In the genomic region with DNA sequence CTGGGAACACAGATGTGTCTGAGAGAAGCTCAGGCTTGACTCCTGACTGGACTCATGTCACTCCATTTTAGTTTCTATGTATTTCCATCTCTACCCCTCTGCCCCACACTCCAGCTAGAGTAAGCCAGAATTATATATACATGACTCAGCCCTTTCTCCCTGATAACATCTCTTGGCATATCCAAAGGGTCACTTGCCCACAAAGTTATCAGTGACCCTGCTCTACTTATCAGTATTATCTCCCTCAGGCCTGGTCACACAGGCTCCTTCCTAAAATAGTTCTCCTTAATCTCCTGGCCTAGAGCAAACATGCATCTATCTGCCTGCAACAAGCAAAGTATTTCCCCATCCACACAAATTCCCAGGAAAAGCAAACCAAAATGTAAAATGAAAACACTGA, we compare ENCODE assay signal across 20 cellular contexts.
DNase-seq lines count a peak whose midpoint lies in the region; ATAC-seq and TF ChIP-seq lines count a peak whose summit lies in the region.
"Had no signal": no experiment of that assay in that cellular context is flagged by ENCODE, and none has a peak within 500 bp of the region (broad histone marks: within the 10 kb centered on the region; RNA-seq: fewer than 3 reads in every experiment).

No MANE protein-coding gene starts in this region.

- H3K9ac ChIP-seq in HUES48 (ENCODE audit: low read depth, low read length) (no peak overlapping the region), mesendoderm (ENCODE audit: low read length) (no peak overlapping the region)

- no peaks in the 10 kb centered on the region for H3K79me2 ChIP-seq in mesendoderm (ENCODE audit: control insufficient read depth, insufficient read depth, low read length)

- peak overlapping the region; percentile 82 for H2BK5ac ChIP-seq in mesendoderm (ENCODE audit: low read length)

- H3K36me3 ChIP-seq in HUES48 (ENCODE audit: control insufficient read depth, insufficient read depth, low read length) (no peaks in the 10 kb centered on the region), adrenal gland (replicated peaks in 1 of 2) (no peaks in the 10 kb centered on the region), mesendoderm (ENCODE audit: control insufficient read depth, insufficient read depth, low read length) (no peaks in the 10 kb centered on the region)
- no peaks in the 10 kb centered on the region for H3K36me3 ChIP-seq in effector memory CD4-positive, alpha-beta T cell (ENCODE audit: control insufficient read depth, insufficient read depth, low read length)
- H3K36me3 ChIP-seq: thoracic aorta had no signal

- no peaks in the 10 kb centered on the region for H3K9me3 ChIP-seq in HUES48 (ENCODE audit: control insufficient read depth, insufficient read depth, low read length)
- no peaks in the 10 kb centered on the region for H3K9me3 ChIP-seq in adrenal gland (replicated peaks in 1 of 3)
- H3K9me3 ChIP-seq in effector memory CD4-positive, alpha-beta T cell (ENCODE audit: control insufficient read depth, low read length), result no peaks in the 10 kb centered on the region
- H3K9me3 ChIP-seq: body of pancreas, thoracic aorta had no signal

- H3K4ac ChIP-seq in mesendoderm (ENCODE audit: low read depth, low read length), result no peak overlapping the region

- no peak for TF ChIP-seq POLR2A in adrenal gland (IDR thresholded peaks at IDR 0.05)

- H3K18ac ChIP-seq in mesendoderm (ENCODE audit: low read length), result peak overlapping the region; percentile 12

- H2AK5ac ChIP-seq in mesendoderm (ENCODE audit: low read length), result no peak overlapping the region

- H3K79me1 ChIP-seq in mesendoderm (ENCODE audit: low read length), result no peaks in the 10 kb centered on the region

- H3K56ac ChIP-seq in mesendoderm (ENCODE audit: low read length), result peak overlapping the region; percentile 59

- TF ChIP-seq CTCF in adrenal gland (IDR thresholded peaks at IDR 0.05), result no peak

- H3K4me1 ChIP-seq in HUES48 (ENCODE audit: control insufficient read depth, insufficient read depth, low read length) (no peaks in the 10 kb centered on the region), adrenal gland (replicated peaks in 1 of 2) (peaks cover 8 to 14% of the 10 kb centered on the region in 2 donors), mesendoderm (ENCODE audit: control insufficient read depth, low read depth, low read length) (peaks cover 2% of the 10 kb centered on the region)
- no peaks in the 10 kb centered on the region for H3K4me1 ChIP-seq in effector memory CD4-positive, alpha-beta T cell (ENCODE audit: control insufficient read depth, insufficient read depth, low read length, poor library complexity, severe bottlenecking)
- H3K4me1 ChIP-seq: body of pancreas had no signal

- H2BK120ac ChIP-seq in mesendoderm (ENCODE audit: low read depth, low read length), result no peak overlapping the region

- no peak overlapping the region for H3K23ac ChIP-seq in mesendoderm (ENCODE audit: low read length)

- H4K8ac ChIP-seq in mesendoderm (ENCODE audit: low read depth, low read length), result no peak overlapping the region

- H4K5ac ChIP-seq in mesendoderm (ENCODE audit: low read length), result no peak overlapping the region

- H2BK15ac ChIP-seq in mesendoderm (replicated peaks; ENCODE audit: low read depth), result peak overlapping the region; percentile 36

- DNase-seq in COLO829 (ENCODE audit: low spot score), result peak; percentile 27
- DNase-seq in adrenal gland, result peak in 6 of 7 donors; percentile 45 to 76 (median 60)
- peak; percentile 87 for DNase-seq in mesendoderm
- no peak for DNase-seq in NCI-H2227 (lab: John Stamatoyannopoulos, UW; ENCODE audit: unreplicated experiment)
- no peak for DNase-seq in effector memory CD4-positive, alpha-beta T cell
- DNase-seq in NCI-H187 (lab: John Stamatoyannopoulos, UW), result no peak
- DNase-seq: activated CD4-positive, alpha-beta T cell treated with anti-CD3 and anti-CD28 coated beads for 48 hours; activated naive CD4-positive, alpha-beta T cell treated with Interleukin-2 at 50 U/mL for 16 hours; body of pancreas; cortex of kidney; DMS 273 treated with DMSO at 0.1 percent for 48 hours; MM.1S; natural killer cell; NCI-H2029 treated with DMSO at 0.1 percent for 48 hours; NCI-H510A treated with DMSO at 0.1 percent for 48 hours; T1000 had no signal

- H3K4me2 ChIP-seq in mesendoderm (ENCODE audit: low read length), result no peak overlapping the region

- peak overlapping the region; percentile 54 for H3K27ac ChIP-seq in HUES48 (ENCODE audit: low read depth, low read length)
- peak overlapping the region in 3 of 5 donors; percentile 33 to 49 (median 39) for H3K27ac ChIP-seq in adrenal gland
- H3K27ac ChIP-seq in mesendoderm (ENCODE audit: low read depth, low read length), result no peak overlapping the region
- no peak overlapping the region for H3K27ac ChIP-seq in effector memory CD4-positive, alpha-beta T cell (ENCODE audit: insufficient read depth, low read length, poor library complexity, severe bottlenecking)
- H3K27ac ChIP-seq: body of pancreas had no signal

- H3K4me3 ChIP-seq in HUES48 (ENCODE audit: low read depth, low read length) (no peak overlapping the region), adrenal gland (no peak overlapping the region), mesendoderm (ENCODE audit: low read length) (no peak overlapping the region)
- no peak overlapping the region for H3K4me3 ChIP-seq in effector memory CD4-positive, alpha-beta T cell (ENCODE audit: insufficient read depth, low read depth, low read length, poor library complexity, severe bottlenecking)
- H3K4me3 ChIP-seq: body of pancreas, thoracic aorta had no signal

- H3K27me3 ChIP-seq in HUES48 (ENCODE audit: control insufficient read depth, insufficient read depth, low read length) (no peaks in the 10 kb centered on the region), adrenal gland (no peaks in the 10 kb centered on the region), mesendoderm (ENCODE audit: insufficient read depth, low read length, poor library complexity) (no peaks in the 10 kb centered on the region)
- H3K27me3 ChIP-seq in effector memory CD4-positive, alpha-beta T cell (replicated peaks; ENCODE audit: control insufficient read depth, insufficient read depth, low read length, poor library complexity, severe bottlenecking), result no peaks in the 10 kb centered on the region
- H3K27me3 ChIP-seq: body of pancreas had no signal

- intact Hi-C loops in adrenal gland (cut with DNase I), result no loop called here

- no peak for ATAC-seq in HG03135 (IDR thresholded peaks at IDR 0.05; ENCODE audit: unreplicated experiment)
- ATAC-seq: body of pancreas; stimulated activated effector memory CD8-positive, alpha-beta T cell treated with anti-CD3 and anti-CD28 coated beads, Interleukin-12 subunit alpha, Interleukin-12 subunit beta, amount 100 ng/mL, for 72 hours had no signal

Comparison
In these comparisons a context has a peak if more than half of its experiments do, and no peak if none do; other contexts are left out.
1. DNase-seq: peak in COLO829 (single experiment), adrenal gland (6 of 7) and mesendoderm (single experiment); none in NCI-H2227 (single experiment), effector memory CD4-positive, alpha-beta T cell (0 of 3) and NCI-H187 (0 of 2).
2. H3K27ac ChIP-seq: peak in HUES48 (single experiment) and adrenal gland (3 of 5); none in mesendoderm (single experiment) and effector memory CD4-positive, alpha-beta T cell (single experiment).